Comparison of ENCODE assay signal across 1 cellular context in genomic region chr10:104321226-104321625, GRCh38.
TF ChIP-seq lines count a peak whose summit lies in the region.

No MANE protein-coding gene starts in this region.

TF ChIP-seq in K562, 482 proteins besides CTCF, POLR2A, EP300 and RAD21:
- peak; percentile 21; the same call in 1 of the 2 replicates for TF ChIP-seq POLR2G (IDR thresholded peaks at IDR 0.05; ENCODE audit: low read depth, low read length)
- TF ChIP-seq ZNF263 (CRISPR knock-in tag; IDR thresholded peaks at IDR 0.05; ENCODE audit: borderline replicate concordance): no peak
- TF ChIP-seq RBFOX2 (IDR thresholded peaks at IDR 0.05; ENCODE audit: low read depth, low read length): 0 out of 2 replicates have a peak, but pooled peaks have one; percentile 35
- 0 out of 2 replicates have a peak, but pooled peaks have one; percentile 16 for TF ChIP-seq NFIC (IDR thresholded peaks at IDR 0.05)
